Comparison of ENCODE assay signal across 1 cellular context in genomic region chr3:58783845-58784244, GRCh38.
TF ChIP-seq lines count a peak whose summit lies in the region.

No MANE protein-coding gene starts in this region.

TF ChIP-seq in GM23338, 12 proteins besides CTCF, POLR2A, EP300 and RAD21 (continued from another document):
- TF ChIP-seq REST (IDR thresholded peaks at IDR 0.05; ENCODE audit: unreplicated experiment) (no peak), ZNF114 (CRISPR knock-in tag; IDR thresholded peaks at IDR 0.05) (no peak), ETS1 (IDR thresholded peaks at IDR 0.05) (no peak), CREB1 (CRISPR knock-in tag; IDR thresholded peaks at IDR 0.05; ENCODE audit: low read depth) (no peak), STAT1 (IDR thresholded peaks at IDR 0.05; ENCODE audit: unreplicated experiment) (no peak), NANOG (IDR thresholded peaks at IDR 0.05; ENCODE audit: borderline replicate concordance) (no peak), EZH2phosphoT487 (IDR thresholded peaks at IDR 0.05; ENCODE audit: unreplicated experiment) (no peak)
TF ChIP-seq in GM23338: peak in this region for 0.
